In genomic region chr6:137160763-137161162, GRCh38 we compare ENCODE assay signal across 25 cellular contexts. TPM values are rescaled to one million over a fixed set of nuclear protein-coding genes. Genes with fewer than 3 reads are reported as not detected.
DNase-seq lines count a peak whose midpoint lies in the region; ATAC-seq, FAIRE-seq and TF ChIP-seq lines count a peak whose summit lies in the region.
"Had no signal": no experiment of that assay in that cellular context is flagged by ENCODE, and none has a peak within 500 bp of the region (broad histone marks: within the 10 kb centered on the region; RNA-seq: fewer than 3 reads in every experiment).

No MANE protein-coding gene starts in this region.

- peak; percentile 80 for FAIRE-seq in bronchial epithelial cell (lab: Jason Lieb, UNC)
- FAIRE-seq: HTR-8/SVneo had no signal

- intact Hi-C loops in A673 (cut with micrococcal nuclease; ENCODE audit: unreplicated experiment) = no loop called here

- no peaks in the 10 kb centered on the region for H3K9me3 ChIP-seq in lung (ENCODE audit: control insufficient read depth in 2 of 2, insufficient read depth in 1 of 2, low read length in 1 of 2)
- no peaks in the 10 kb centered on the region for H3K9me3 ChIP-seq in A673 (ENCODE audit: low read depth, low read length, poor library complexity, severe bottlenecking)
- H3K9me3 ChIP-seq: tibial nerve had no signal

- BruUV-seq in A673 (replicated peaks; lab: Mats Ljungman, UMichigan) = no TSS peak

- H3K4me3 ChIP-seq in bronchial epithelial cell (ENCODE audit: low read depth, low read length) (no peak overlapping the region), lung (no peak overlapping the region), A673 (ENCODE audit: low read depth, low read length, poor library complexity, severe bottlenecking) (no peak overlapping the region)
- H3K4me3 ChIP-seq: tibial nerve had no signal

- H3K36me3 ChIP-seq in bronchial epithelial cell (ENCODE audit: control insufficient read depth, insufficient read depth, low read length) = no peaks in the 10 kb centered on the region
- H3K36me3 ChIP-seq in lung (ENCODE audit: control insufficient read depth in 2 of 2, insufficient read depth in 2 of 2, low read length in 2 of 2) = no peaks in the 10 kb centered on the region
- no peaks in the 10 kb centered on the region for H3K36me3 ChIP-seq in A673 (ENCODE audit: insufficient read depth, low read length, poor library complexity, severe bottlenecking)
- H3K36me3 ChIP-seq: tibial nerve had no signal

- peaks cover 8 to 22% of the 10 kb centered on the region in 2 donors for H3K27me3 Mint-ChIP-seq in T-cell
- H3K27me3 Mint-ChIP-seq: stimulated activated naive B cell treated with anti-CD40 and anti-IgM and Interleukin-4, amounts not matched to agents 10 μg/mL and 1 μg/mL and 100 μg/mL, for 72 hours had no signal

- H3K4me1 ChIP-seq in lung (ENCODE audit: control insufficient read depth in 2 of 2, insufficient read depth in 2 of 2, low read length in 2 of 2) (peaks cover 3 to 4% of the 10 kb centered on the region in 2 donors), A673 (ENCODE audit: insufficient read depth, low read length, poor library complexity, severe bottlenecking) (no peaks in the 10 kb centered on the region)
- H3K4me1 ChIP-seq: tibial nerve had no signal

- CTCF ChIA-PET in A673 (lab: Charles Lee) (no interaction called here), T-cell (lab: Charles Lee) (interaction anchor here in 1 of 2 donors (0.7 kb wide), 1 partner anchor 901 kb away, joined by 3 read pairs; no protein-coding TSS in a partner anchor)

- TF ChIP-seq CTCF in bronchial epithelial cell (IDR thresholded peaks at IDR 0.05; ENCODE audit: insufficient read depth, low read length, severe bottlenecking) (no peak), lung (IDR thresholded peaks at IDR 0.05; ENCODE audit: control extremely low read depth, extremely low read depth) (no peak), A673 (conservative IDR thresholded peaks at IDR 0.05; ENCODE audit: low read depth, low read length) (no peak)

- no peak overlapping the region for H3K27ac Mint-ChIP-seq in activated naive CD4-positive, alpha-beta T cell treated with anti-CD3 and anti-CD28 coated beads, Interleukin-2, amount 50 U/mL, for 72 hours
- H3K27ac Mint-ChIP-seq in T-cell = no peak overlapping the region
- H3K27ac Mint-ChIP-seq: CD8-positive, alpha-beta memory T cell; dendritic cell treated with granulocyte-macrophage colony-stimulating factor and Interleukin-4, amounts not matched to agents 40 ng/mL and 50 ng/mL, for 4 days; stimulated activated naive B cell treated with anti-CD40 and anti-IgM and Interleukin-4, amounts not matched to agents 10 μg/mL and 1 μg/mL and 100 μg/mL, for 72 hours had no signal

- H3K36me3 Mint-ChIP-seq in activated naive CD4-positive, alpha-beta T cell treated with anti-CD3 and anti-CD28 coated beads, Interleukin-2, amount 50 U/mL, for 72 hours = peaks cover 10 to 72% of the 10 kb centered on the region in 2 donors
- no peaks in the 10 kb centered on the region for H3K36me3 Mint-ChIP-seq in T-cell

- peaks cover 6 to 52% of the 10 kb centered on the region in 2 donors for H3K9me3 Mint-ChIP-seq in activated naive CD4-positive, alpha-beta T cell treated with anti-CD3 and anti-CD28 coated beads, Interleukin-2, amount 50 U/mL, for 72 hours
- peaks cover 0 to 6% (median 0%) of the 10 kb centered on the region in 3 donors for H3K9me3 Mint-ChIP-seq in T-cell
- H3K9me3 Mint-ChIP-seq: CD8-positive, alpha-beta memory T cell had no signal

- WGBS in lung, 2 donors = 55 to 77% methylated on average over 3 of the region's 3 CpGs

- POLR2A ChIA-PET in A673 (lab: Charles Lee; ENCODE audit: low non-redundant PET) (interaction anchor here (0.6 kb wide), 1 partner anchor 117 kb away, joined by 13 read pairs; no protein-coding TSS in a partner anchor), T-cell (lab: Charles Lee) (interaction anchor here in 1 of 2 donors (0.5 kb wide), 1 partner anchor 11 kb away, joined by 8 read pairs; no protein-coding TSS in a partner anchor)

- H3K27me3 ChIP-seq in bronchial epithelial cell (ENCODE audit: control insufficient read depth, insufficient read depth, low read length) (no peaks in the 10 kb centered on the region), lung (ENCODE audit: control insufficient read depth, insufficient read depth) (no peaks in the 10 kb centered on the region), A673 (replicated peaks; ENCODE audit: insufficient read depth, low read depth, low read length, poor library complexity) (peaks cover 16% of the 10 kb centered on the region)
- H3K27me3 ChIP-seq: tibial nerve had no signal

- H3K4me3 Mint-ChIP-seq in T-cell = no peak overlapping the region
- H3K4me3 Mint-ChIP-seq: CD8-positive, alpha-beta memory T cell; dendritic cell treated with granulocyte-macrophage colony-stimulating factor and Interleukin-4, amounts not matched to agents 40 ng/mL and 50 ng/mL, for 4 days; stimulated activated naive B cell treated with anti-CD40 and anti-IgM and Interleukin-4, amounts not matched to agents 10 μg/mL and 1 μg/mL and 100 μg/mL, for 72 hours had no signal

- peak; percentile 63 for ATAC-seq in lung (ENCODE audit: insufficient read depth, low FRiP score)
- ATAC-seq in activated naive CD4-positive, alpha-beta T cell treated with anti-CD3 and anti-CD28 coated beads, Interleukin-2, amount 50 U/mL, for 72 hours = no peak
- ATAC-seq in T-cell (replicated peaks in 1 of 4) = no peak
- ATAC-seq: stimulated activated naive B cell treated with anti-CD40 and anti-IgM and Interleukin-4, amounts not matched to agents 10 μg/mL and 1 μg/mL and 100 μg/mL, for 72 hours had no signal

- H3K4me1 Mint-ChIP-seq in T-cell = peaks cover 24 to 29% (median 25%) of the 10 kb centered on the region in 3 donors

- DNase-seq in A172 (ENCODE audit: low spot score) = peak; percentile 83
- DNase-seq in LHCN-M2 (ENCODE audit: low read depth) = peak; percentile 81
- DNase-seq in bronchial epithelial cell (ENCODE audit: low read depth) = peak; percentile 79
- no peak for DNase-seq in lung (ENCODE audit: low spot score)
- no peak for DNase-seq in A673 (ENCODE audit: low spot score)
- DNase-seq in stimulated activated CD8-positive, alpha-beta memory T cell treated with anti-CD3 and anti-CD28 coated beads, Interleukin-4, amount 100 ng/mL, for 48 hours = no peak
- DNase-seq in activated naive CD4-positive, alpha-beta T cell treated with anti-CD3 and anti-CD28 coated beads, Interleukin-2, amount 50 U/mL, for 72 hours (ENCODE audit: low spot score in 2 of 2) = no peak
- no peak for DNase-seq in T-cell
- DNase-seq: ACHN; activated gamma-delta T cell; anterior cingulate cortex; CD8-positive, alpha-beta memory T cell; DMS79 treated with DMSO at 0.1 percent for 48 hours; NCI-H1694 treated with DMSO at 0.1 percent for 48 hours; NCI-H446; SHP77; stimulated activated CD4-positive, alpha-beta T cell treated with anti-CD3 and anti-CD28 coated beads, Interleukin-12 subunit alpha, Interleukin-12 subunit beta, amount 100 ng/mL, for 4 hours; stimulated activated naive B cell treated with anti-CD40 and anti-IgM and Interleukin-4, amounts not matched to agents 10 μg/mL and 1 μg/mL and 100 μg/mL, for 72 hours; T-helper 2 cell had no signal

- no peak overlapping the region for H3K27ac ChIP-seq in lung (ENCODE audit: low read depth in 1 of 2, low read length in 1 of 2)
- H3K27ac ChIP-seq in A673 (ENCODE audit: low read depth, low read length, poor library complexity, severe bottlenecking) = no peak overlapping the region
- H3K27ac ChIP-seq: tibial nerve had no signal

RNA-seq across cellular contexts. Expression of gene IL22RA2, which starts 12.7 kb away (rescaled TPM):
- total RNA-seq in A172 (2014; rRNA removed; shearing (Covaris generic)) = not detected in 2 replicates
- total RNA-seq in LHCN-M2 (2014; rRNA removed) (not detected in 2 replicates), bronchial epithelial cell (not detected in 2 replicates), lung (under 1 TPM in 1 of 2 donors, not detected in 1; 0.20 TPM), A673 (2021) (not detected in 2 replicates), T-cell (not detected)
- not detected for polyA plus RNA-seq in LHCN-M2 (2012)
- under 1 TPM in 1 of 2 donors, not detected in 1; 0.02 TPM for polyA plus RNA-seq in lung
- total RNA-seq in activated naive CD4-positive, alpha-beta T cell treated with anti-CD3 and anti-CD28 coated beads, Interleukin-2, amount 50 U/mL, for 72 hours = not detected
- total RNA-seq: CD8-positive, alpha-beta memory T cell; epithelial cell of proximal tubule; mesenteric fat pad; tibial nerve had no signal
- polyA plus RNA-seq: CD8-positive, alpha-beta memory T cell; neural cell had no signal

RNA-seq across cellular contexts. Expression of gene IFNGR1, which starts 58.4 kb away (rescaled TPM):
- 31.9 and 34.6 TPM in 2 replicates for total RNA-seq in A172 (2014; rRNA removed; shearing (Covaris generic))
- total RNA-seq in LHCN-M2 (2014; rRNA removed) (19.3 and 22.8 TPM in 2 replicates), bronchial epithelial cell (83.5 and 94.6 TPM in 2 replicates), lung (100 to 1,000 TPM; 134 to 165 TPM), A673 (2021) (18.4 and 19.3 TPM in 2 replicates), T-cell (10 to 100 TPM; 23.6 to 42.4 (median 28.5) TPM)
- polyA plus RNA-seq in LHCN-M2 (2012) = 12.4 TPM
- polyA plus RNA-seq in lung = 100 to 1,000 TPM; 108 to 327 TPM
- total RNA-seq in activated naive CD4-positive, alpha-beta T cell treated with anti-CD3 and anti-CD28 coated beads, Interleukin-2, amount 50 U/mL, for 72 hours = 10 to 100 TPM; 32.7 to 62.5 TPM

Comparison
In these comparisons a context has a peak if more than half of its experiments do, and no peak if none do; other contexts are left out.
1. DNase-seq: peak in A172 (single experiment), LHCN-M2 (single experiment) and bronchial epithelial cell (single experiment); none in lung (single experiment), A673 (single experiment), stimulated activated CD8-positive, alpha-beta memory T cell treated with anti-CD3 and anti-CD28 coated beads, Interleukin-4, amount 100 ng/mL, for 48 hours (single experiment), activated naive CD4-positive, alpha-beta T cell treated with anti-CD3 and anti-CD28 coated beads, Interleukin-2, amount 50 U/mL, for 72 hours (0 of 2) and T-cell (0 of 34).